In genomic region chr3:156674046-156674910, GRCh38 we compare ENCODE assay signal across 8 cellular contexts. TPM values are rescaled to one million over a fixed set of nuclear protein-coding genes. Genes with fewer than 3 reads are reported as not detected.
DNase-seq lines count a peak whose midpoint lies in the region; TF ChIP-seq lines count a peak whose summit lies in the region.

A gene with protein sequence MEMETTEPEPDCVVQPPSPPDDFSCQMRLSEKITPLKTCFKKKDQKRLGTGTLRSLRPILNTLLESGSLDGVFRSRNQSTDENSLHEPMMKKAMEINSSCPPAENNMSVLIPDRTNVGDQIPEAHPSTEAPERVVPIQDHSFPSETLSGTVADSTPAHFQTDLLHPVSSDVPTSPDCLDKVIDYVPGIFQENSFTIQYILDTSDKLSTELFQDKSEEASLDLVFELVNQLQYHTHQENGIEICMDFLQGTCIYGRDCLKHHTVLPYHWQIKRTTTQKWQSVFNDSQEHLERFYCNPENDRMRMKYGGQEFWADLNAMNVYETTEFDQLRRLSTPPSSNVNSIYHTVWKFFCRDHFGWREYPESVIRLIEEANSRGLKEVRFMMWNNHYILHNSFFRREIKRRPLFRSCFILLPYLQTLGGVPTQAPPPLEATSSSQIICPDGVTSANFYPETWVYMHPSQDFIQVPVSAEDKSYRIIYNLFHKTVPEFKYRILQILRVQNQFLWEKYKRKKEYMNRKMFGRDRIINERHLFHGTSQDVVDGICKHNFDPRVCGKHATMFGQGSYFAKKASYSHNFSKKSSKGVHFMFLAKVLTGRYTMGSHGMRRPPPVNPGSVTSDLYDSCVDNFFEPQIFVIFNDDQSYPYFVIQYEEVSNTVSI (plus strand): TSS chr3:156674590. CDS start chr3:156677698, 3,108 bp downstream.

- H2AFZ ChIP-seq in Loucy (ENCODE audit: low read length): peak within 1 kb of the TSS; percentile 85

- H3K4me1 ChIP-seq in ES-I3 (ENCODE audit: insufficient read depth, low read length): no peaks in the 10 kb centered on the region
- H3K4me1 ChIP-seq in Loucy (ENCODE audit: insufficient read depth, low read length, poor library complexity, severe bottlenecking): peaks cover 38% of the 10 kb centered on the region

- peaks cover 33% of the 10 kb centered on the region for H3K4me1 Mint-ChIP-seq in nephron
- H3K4me1 Mint-ChIP-seq in stimulated activated naive CD8-positive, alpha-beta T cell treated with anti-CD3 and anti-CD28 coated beads, Interleukin-15, Interleukin-2, amounts not matched to agents 100 ng/mL and 50 ng/mL, for 24 hours (ENCODE audit: low read depth): peaks cover 45% of the 10 kb centered on the region

- H3K27me3 ChIP-seq in H7 (ENCODE audit: control insufficient read depth, insufficient read depth, low read length) (peaks cover 2% of the 10 kb centered on the region), Loucy (ENCODE audit: insufficient read depth, low read length, poor library complexity, severe bottlenecking) (no peaks in the 10 kb centered on the region)

- peaks cover 35% of the 10 kb centered on the region for H3K79me2 ChIP-seq in Loucy (ENCODE audit: insufficient read depth, low read length)

- H3K27me3 Mint-ChIP-seq in nephron (ENCODE audit: low read depth): no peaks in the 10 kb centered on the region
- no peaks in the 10 kb centered on the region for H3K27me3 Mint-ChIP-seq in stimulated activated naive CD8-positive, alpha-beta T cell treated with anti-CD3 and anti-CD28 coated beads, Interleukin-15, Interleukin-2, amounts not matched to agents 100 ng/mL and 50 ng/mL, for 24 hours

- peak; percentile 97 for TF ChIP-seq POLR2A in Raji (IDR thresholded peaks at IDR 0.05; ENCODE audit: insufficient read depth, low read depth, low read length)

- peaks cover 14% of the 10 kb centered on the region for H3K36me3 Mint-ChIP-seq in nephron (ENCODE audit: low read depth)
- H3K36me3 Mint-ChIP-seq in stimulated activated naive CD8-positive, alpha-beta T cell treated with anti-CD3 and anti-CD28 coated beads, Interleukin-15, Interleukin-2, amounts not matched to agents 100 ng/mL and 50 ng/mL, for 24 hours (ENCODE audit: low read depth): peaks cover 16% of the 10 kb centered on the region

- H3K4me2 ChIP-seq in Loucy (ENCODE audit: low read depth, low read length, poor library complexity, severe bottlenecking): peak within 1 kb of the TSS; percentile 85

- H3K9me3 ChIP-seq in ES-I3 (ENCODE audit: control insufficient read depth, insufficient read depth, low read length): no peaks in the 10 kb centered on the region
- no peaks in the 10 kb centered on the region for H3K9me3 ChIP-seq in Loucy (ENCODE audit: insufficient read depth, low read depth, low read length)

- H4K20me1 ChIP-seq in Loucy (ENCODE audit: insufficient read depth, low read length, poor library complexity, severe bottlenecking): peaks cover 39% of the 10 kb centered on the region

- peak within 1 kb of the TSS; percentile 96 to 98 (median 97) for H3K27ac Mint-ChIP-seq in nephron
- peak within 1 kb of the TSS; percentile 90 for H3K27ac Mint-ChIP-seq in stimulated activated naive CD8-positive, alpha-beta T cell treated with anti-CD3 and anti-CD28 coated beads, Interleukin-15, Interleukin-2, amounts not matched to agents 100 ng/mL and 50 ng/mL, for 24 hours

- TF ChIP-seq CTCF in Loucy (conservative IDR thresholded peaks at IDR 0.05; ENCODE audit: low read length) (peak; percentile 76), fibroblast of pulmonary artery (IDR thresholded peaks at IDR 0.05; ENCODE audit: low read length, missing control alignments) (peak; percentile 34), nephron (IDR thresholded peaks at IDR 0.05; ENCODE audit: unreplicated experiment in 3 of 3) (peak; percentile 64 to 82 (median 82))

- DNase-seq in H7 (peak; percentile 95), fibroblast of pulmonary artery (ENCODE audit: low read depth) (peak; percentile 98)
- peak; percentile 100 for DNase-seq in activated effector memory CD4-positive, alpha-beta T cell treated with Interleukin-2 at 50 U/mL for 16 hours

- H3K9ac ChIP-seq in ES-I3 (ENCODE audit: low read depth, low read length) (peak within 1 kb of the TSS; percentile 55), Loucy (ENCODE audit: low read depth, low read length, poor library complexity, severe bottlenecking) (peak within 1 kb of the TSS; percentile 80)

- H3K9me2 ChIP-seq in Loucy (replicated peaks; ENCODE audit: low read depth, low read length): no peaks in the 10 kb centered on the region

- H3K36me3 ChIP-seq in ES-I3 (ENCODE audit: insufficient read depth, low read length) (peaks cover 5% of the 10 kb centered on the region; the same call in 1 of the 2 replicates), H7 (replicated peaks; ENCODE audit: control insufficient read depth, insufficient read depth, low read length) (peaks cover 5% of the 10 kb centered on the region), Loucy (ENCODE audit: insufficient read depth, low read length) (peaks cover 7% of the 10 kb centered on the region; the same call in 1 of the 2 replicates)

- H3K4me3 Mint-ChIP-seq in nephron: peak within 1 kb of the TSS; percentile 91 to 99 (median 98)
- H3K4me3 Mint-ChIP-seq in stimulated activated naive CD8-positive, alpha-beta T cell treated with anti-CD3 and anti-CD28 coated beads, Interleukin-15, Interleukin-2, amounts not matched to agents 100 ng/mL and 50 ng/mL, for 24 hours: peak within 1 kb of the TSS; percentile 95

- no peaks in the 10 kb centered on the region for H3K9me3 Mint-ChIP-seq in nephron
- H3K9me3 Mint-ChIP-seq in stimulated activated naive CD8-positive, alpha-beta T cell treated with anti-CD3 and anti-CD28 coated beads, Interleukin-15, Interleukin-2, amounts not matched to agents 100 ng/mL and 50 ng/mL, for 24 hours: no peaks in the 10 kb centered on the region

- no peaks in the 10 kb centered on the region for H3F3A ChIP-seq in Loucy (ENCODE audit: low read depth)

- H3K4me3 ChIP-seq in H7 (ENCODE audit: insufficient read depth, low read depth, low read length) (peak within 1 kb of the TSS; percentile 88), Loucy (ENCODE audit: low read length, poor library complexity, severe bottlenecking) (peak within 1 kb of the TSS; percentile 85), fibroblast of pulmonary artery (replicated peaks; ENCODE audit: low read depth, low read length) (peak within 1 kb of the TSS; percentile 87)

RNA-seq across cellular contexts. Expression of the gene that starts here (rescaled TPM):
- total RNA-seq in H7 (2014; rRNA removed; shearing (Covaris generic)): 13.3 and 13.4 TPM in 2 replicates

Comparison
In these comparisons a context has a peak if more than half of its experiments do, and no peak if none do; other contexts are left out.
1. Peak in every context shown above with its lines: DNase-seq and H3K4me3 ChIP-seq.